Comparison of ENCODE assay signal across 20 cellular contexts in the genomic region with DNA sequence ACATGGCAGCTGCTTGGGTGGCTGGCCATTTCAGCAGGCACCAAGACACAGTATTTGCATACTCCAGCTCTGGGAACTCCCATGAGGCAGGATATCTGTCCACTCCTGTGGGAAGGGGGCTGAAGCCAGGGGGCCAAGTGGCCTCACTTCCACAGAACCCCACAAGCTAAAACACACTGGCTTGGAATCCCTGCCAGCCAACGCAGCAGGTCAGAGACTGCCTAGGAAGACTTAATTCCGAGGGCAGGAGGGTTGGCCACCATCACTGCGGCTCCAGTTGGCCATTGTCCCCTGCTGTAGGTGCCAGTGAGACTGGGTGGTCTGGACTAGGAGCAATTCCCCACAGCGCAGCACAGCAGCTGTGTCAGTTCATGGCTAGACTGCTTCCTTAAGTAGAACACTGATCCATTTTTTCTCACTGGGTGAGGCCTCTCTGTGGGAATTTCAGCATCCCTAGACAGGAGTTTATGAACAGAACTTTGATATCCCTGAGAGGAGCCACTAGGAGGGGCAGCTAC. TPM values are rescaled to one million over a fixed set of nuclear protein-coding genes. Genes with fewer than 3 reads are reported as not detected.
A peak's percentile ranks its signal among the peaks of the same experiment; 100 is the strongest.
DNase-seq lines count a peak whose midpoint lies in the region; ATAC-seq, FAIRE-seq and TF ChIP-seq lines count a peak whose summit lies in the region.
"Had no signal": no experiment of that assay in that cellular context is flagged by ENCODE, and none has a peak within 500 bp of the region (broad histone marks: within the 10 kb centered on the region; RNA-seq: fewer than 3 reads in every experiment).

No MANE protein-coding gene starts in this region.

- POLR2A ChIA-PET in HepG2 (lab: Yijun Ruan, JAX), result no interaction called here

- H3K27me3 ChIP-seq in HepG2 (ENCODE audit: control insufficient read depth in 1 of 2, insufficient read depth in 2 of 2, low read length in 2 of 2), result no peaks in the 10 kb centered on the region
- no peaks in the 10 kb centered on the region for H3K27me3 ChIP-seq in right lobe of liver
- H3K27me3 ChIP-seq in spleen (replicated peaks in 1 of 7), result no peaks in the 10 kb centered on the region
- H3K27me3 ChIP-seq: BLaER1 treated with 17β-estradiol and CSF1 and Interleukin-3, amounts not matched to agents 10 nM and 100 nM had no signal

- no TSS peak for BruUV-seq in HepG2 (replicated peaks; lab: Mats Ljungman, UMichigan)

- H4K20me1 ChIP-seq in HepG2 (ENCODE audit: insufficient read depth, low read length), result no peaks in the 10 kb centered on the region
- H4K20me1 ChIP-seq: BLaER1 treated with 17β-estradiol and CSF1 and Interleukin-3, amounts not matched to agents 10 nM and 100 nM had no signal

- no peak overlapping the region for H3K27ac ChIP-seq in HepG2 (ENCODE audit: extremely low read length, insufficient read depth, low read length)
- no peak overlapping the region for H3K27ac ChIP-seq in right lobe of liver
- H3K27ac ChIP-seq in kidney (ENCODE audit: low read depth in 2 of 2, low read length in 2 of 2), result no peak overlapping the region
- no peak overlapping the region for H3K27ac ChIP-seq in spleen
- H3K27ac ChIP-seq: 22Rv1; A549; BLaER1 treated with 17β-estradiol and CSF1 and Interleukin-3, amounts not matched to agents 10 nM and 100 nM; C4-2B had no signal

- H3K4me1 ChIP-seq in HepG2 (ENCODE audit: insufficient read depth, low read length) (no peaks in the 10 kb centered on the region), right lobe of liver (no peaks in the 10 kb centered on the region), kidney (ENCODE audit: control insufficient read depth in 1 of 2, insufficient read depth in 1 of 2, low read depth in 1 of 2, low read length in 2 of 2) (no peaks in the 10 kb centered on the region), spleen (no peaks in the 10 kb centered on the region)
- H3K4me1 ChIP-seq: A549; BLaER1 treated with 17β-estradiol and CSF1 and Interleukin-3, amounts not matched to agents 10 nM and 100 nM; Caco-2 had no signal

- no peak overlapping the region for H3K4me3 ChIP-seq in HepG2 (replicated peaks in 1 of 3; ENCODE audit: insufficient read depth in 1 of 3, low read depth in 2 of 3, low read length in 3 of 3)
- H3K4me3 ChIP-seq in right lobe of liver, result no peak overlapping the region
- no peak overlapping the region for H3K4me3 ChIP-seq in kidney (ENCODE audit: low read length in 2 of 2)
- H3K4me3 ChIP-seq in spleen, result no peak overlapping the region
- H3K4me3 ChIP-seq: A549; BLaER1 treated with 17β-estradiol and CSF1 and Interleukin-3, amounts not matched to agents 10 nM and 100 nM had no signal

- TF ChIP-seq RAD21 in HepG2 (CRISPR knock-in tag; IDR thresholded peaks at IDR 0.05), result no peak

- ATAC-seq in HepG2 (peak; percentile 41), right lobe of liver (no peak), HG03571 (IDR thresholded peaks at IDR 0.05; ENCODE audit: unreplicated experiment) (no peak)
- ATAC-seq: A549; CD8-positive, alpha-beta T cell had no signal

- H3K9ac ChIP-seq in HepG2 (ENCODE audit: insufficient read depth, low read depth, low read length) (no peak overlapping the region), kidney (ENCODE audit: low read length in 2 of 2) (no peak overlapping the region)
- H3K9ac ChIP-seq: BLaER1 treated with 17β-estradiol and CSF1 and Interleukin-3, amounts not matched to agents 10 nM and 100 nM had no signal

- FAIRE-seq in HepG2 (lab: Jason Lieb, UNC) (no peak), kidney (lab: Jason Lieb, UNC) (no peak)
- FAIRE-seq: A549, D721Med, G401.6, GM12891 had no signal

- H3K36me3 ChIP-seq in HepG2 (replicated peaks in 1 of 2; ENCODE audit: control insufficient read depth in 1 of 2, insufficient read depth in 2 of 2, low read length in 2 of 2) (no peaks in the 10 kb centered on the region), right lobe of liver (no peaks in the 10 kb centered on the region), kidney (ENCODE audit: control insufficient read depth in 1 of 2, insufficient read depth in 2 of 2, low read length in 2 of 2) (no peaks in the 10 kb centered on the region), spleen (no peaks in the 10 kb centered on the region)
- H3K36me3 ChIP-seq: BLaER1 treated with 17β-estradiol and CSF1 and Interleukin-3, amounts not matched to agents 10 nM and 100 nM had no signal

- WGBS in HepG2 (ENCODE audit: low lambda C conversion rate), result 83% methylated on average over 4 of the region's 4 CpGs
- no CpG with 5 or more reads among the region's 4 CpGs for WGBS in right lobe of liver (ENCODE audit: insufficient coverage, low coverage, low lambda C conversion rate, missing lambda C conversion rate)
- WGBS in spleen, 5 donors, result 90 to 97% (median 93%) methylated on average over 4 of the region's 4 CpGs

- no peaks in the 10 kb centered on the region for H3K79me2 ChIP-seq in HepG2 (ENCODE audit: insufficient read depth, low read length)

- CTCF ChIA-PET in HepG2 (lab: Yijun Ruan, JAX; ENCODE audit: low intra/inter-chr PET ratio, low total read pairs), result no interaction called here

- TF ChIP-seq POLR2A in HepG2 (IDR thresholded peaks at IDR 0.05; ENCODE audit: insufficient read depth in 1 of 2, low read depth in 2 of 2, low read length in 2 of 2) (no peak), right lobe of liver (IDR thresholded peaks at IDR 0.05) (no peak), spleen (IDR thresholded peaks at IDR 0.05) (no peak)

- in situ Hi-C loops in HepG2 (cut with HindIII; ENCODE audit: extremely low pct_ligation_motif_present, low pct_unique_long_range_greater_than_20kb), result no loop called here

- no peak for TF ChIP-seq EP300 in HepG2 (IDR thresholded peaks at IDR 0.05; ENCODE audit: low read depth in 2 of 2, low read length in 2 of 2)
- TF ChIP-seq EP300 in HepG2 (CRISPR knock-in tag; IDR thresholded peaks at IDR 0.05; ENCODE audit: borderline replicate concordance), result no peak

- no peak overlapping the region for H3K4me2 ChIP-seq in HepG2 (ENCODE audit: low read depth, low read length)
- H3K4me2 ChIP-seq: A549; BLaER1 treated with 17β-estradiol and CSF1 and Interleukin-3, amounts not matched to agents 10 nM and 100 nM had no signal

- TF ChIP-seq CTCF in HepG2 (CRISPR knock-in tag; IDR thresholded peaks at IDR 0.05) (no peak), right lobe of liver (IDR thresholded peaks at IDR 0.05) (no peak), kidney (IDR thresholded peaks at IDR 0.05; ENCODE audit: borderline replicate concordance, extremely low read depth, insufficient read depth) (no peak), spleen (IDR thresholded peaks at IDR 0.05 in 8 of 11, conservative IDR thresholded peaks at IDR 0.05 in 3 of 11) (no peak)

- DNase-seq in HepG2 (ENCODE audit: low spot score) (no peak), right lobe of liver (no peak), kidney (peak; percentile 29), spleen (peak; percentile 33), iPS-NIHi11 (ENCODE audit: low spot score) (no peak)
- DNase-seq: AML-193; Caco-2; Calu3; CD4-positive, alpha-beta T cell; CD8-positive, alpha-beta T cell; DMS79 treated with DMSO at 0.1 percent for 48 hours; GF-D8 had no signal

- H2AFZ ChIP-seq in HepG2 (ENCODE audit: low read length), result no peak overlapping the region

- H3K9me3 ChIP-seq in HepG2 (ENCODE audit: low read length) (peaks cover 39% of the 10 kb centered on the region), right lobe of liver (peaks cover 0 to 3% (median 0%) of the 10 kb centered on the region in 4 donors), kidney (ENCODE audit: control insufficient read depth in 1 of 2, low read length in 2 of 2) (peaks cover 0 to 29% of the 10 kb centered on the region in 2 donors), spleen (peaks cover 4 to 79% (median 74%) of the 10 kb centered on the region in 8 donors)

- intact Hi-C loops in HepG2 (cut with micrococcal nuclease; ENCODE audit: unreplicated experiment) (no loop called here), right lobe of liver (cut with DNase I) (no loop called here), kidney (cut with DNase I) (no loop called here), spleen (cut with DNase I; ENCODE audit: low total_unique reads) (no loop called here)

RNA-seq across cellular contexts. Expression of gene SPAG16, which starts 52.0 kb away (rescaled TPM):
- total RNA-seq in HepG2 (2016; rRNA removed; fragmentation: Illumina TruSeq; extraction: Trizol) (22.3 and 26.5 TPM in 2 replicates), right lobe of liver (10 to 100 TPM in 1 of 6 experiments, 1 to 10 TPM in 5; 7.2 to 15.3 (median 9.0) TPM), kidney (35.9 TPM), spleen (10 to 100 TPM in 6 of 7 donors, 1 to 10 TPM in 1; 9.8 to 19.7 (median 13.5) TPM)
- 123 and 142 TPM in 2 replicates for total RNA-seq in HepG2 (2016; cell fraction: cytosol; rRNA removed; fragmentation: Illumina TruSeq; extraction: Trizol; ENCODE audit: low read depth)
- 24.8 and 24.9 TPM in 2 replicates for total RNA-seq in HepG2 (2016; cell fraction: insoluble cytoplasmic fraction; rRNA removed; fragmentation: Illumina TruSeq; extraction: Trizol)
- total RNA-seq in HepG2 (2016; cell fraction: membrane; rRNA removed; fragmentation: Illumina TruSeq; extraction: Trizol), result 41.1 and 45.7 TPM in 2 replicates
- total RNA-seq in HepG2 (2016; cell fraction: nucleus; rRNA removed; fragmentation: Illumina TruSeq; extraction: Trizol), result 21.2 and 24.6 TPM in 2 replicates
- polyA plus RNA-seq in HepG2 (2011; rRNA removed) (7.6 and 9.6 TPM in 2 replicates), kidney (ENCODE audit: insufficient read depth, low read depth, low replicate concordance) (38.5 TPM), spleen (10 to 100 TPM in 2 of 3 donors, 1 to 10 TPM in 1; 9.0 to 12.2 (median 12.0) TPM)
- 8.1 and 9.2 TPM in 2 replicates for polyA plus RNA-seq in HepG2 (2011; cell fraction: cytosol; rRNA removed)
- polyA plus RNA-seq in HepG2 (2011; cell fraction: nucleus; rRNA removed), result 4.7 and 6.1 TPM in 2 replicates
- 10.5 and 15.9 TPM in 2 replicates for polyA plus RNA-seq in HepG2 (2012)
- 7.2 and 9.7 TPM in 2 replicates for polyA plus RNA-seq in HepG2 (2016; cell fraction: cytosol; fragmentation: Illumina TruSeq; extraction: Trizol; ENCODE audit: low read depth)
- 25.7 and 30.8 TPM in 2 replicates for polyA plus RNA-seq in HepG2 (2016; cell fraction: insoluble cytoplasmic fraction; fragmentation: Illumina TruSeq; extraction: Trizol; ENCODE audit: low read depth)
- polyA plus RNA-seq in HepG2 (2016; cell fraction: membrane; fragmentation: Illumina TruSeq; extraction: Trizol; ENCODE audit: low read depth), result 11.7 and 12.5 TPM in 2 replicates
- 23.4 and 24.3 TPM in 2 replicates for polyA plus RNA-seq in HepG2 (2016; cell fraction: nucleus; fragmentation: Illumina TruSeq; extraction: Trizol; ENCODE audit: insufficient read depth, low read depth)
- polyA minus RNA-seq in HepG2 (2011; rRNA and poly(A)+ RNA removed; ENCODE audit: low replicate concordance), result 1.3 and 3.1 TPM in 2 replicates
- polyA minus RNA-seq in HepG2 (2011; cell fraction: cytosol; rRNA and poly(A)+ RNA removed), result 10.3 and 11.1 TPM in 2 replicates
- polyA minus RNA-seq in HepG2 (2011; cell fraction: nucleus; rRNA and poly(A)+ RNA removed), result 21.1 and 29.0 TPM in 2 replicates

Comparison
In these comparisons a context has a peak if more than half of its experiments do, and no peak if none do; other contexts are left out.
1. DNase-seq: peak in kidney (single experiment) and spleen (single experiment); none in HepG2 (single experiment), right lobe of liver (0 of 3) and iPS-NIHi11 (single experiment).